8 cellular contexts compared by ENCODE assay signal in the genomic region with DNA sequence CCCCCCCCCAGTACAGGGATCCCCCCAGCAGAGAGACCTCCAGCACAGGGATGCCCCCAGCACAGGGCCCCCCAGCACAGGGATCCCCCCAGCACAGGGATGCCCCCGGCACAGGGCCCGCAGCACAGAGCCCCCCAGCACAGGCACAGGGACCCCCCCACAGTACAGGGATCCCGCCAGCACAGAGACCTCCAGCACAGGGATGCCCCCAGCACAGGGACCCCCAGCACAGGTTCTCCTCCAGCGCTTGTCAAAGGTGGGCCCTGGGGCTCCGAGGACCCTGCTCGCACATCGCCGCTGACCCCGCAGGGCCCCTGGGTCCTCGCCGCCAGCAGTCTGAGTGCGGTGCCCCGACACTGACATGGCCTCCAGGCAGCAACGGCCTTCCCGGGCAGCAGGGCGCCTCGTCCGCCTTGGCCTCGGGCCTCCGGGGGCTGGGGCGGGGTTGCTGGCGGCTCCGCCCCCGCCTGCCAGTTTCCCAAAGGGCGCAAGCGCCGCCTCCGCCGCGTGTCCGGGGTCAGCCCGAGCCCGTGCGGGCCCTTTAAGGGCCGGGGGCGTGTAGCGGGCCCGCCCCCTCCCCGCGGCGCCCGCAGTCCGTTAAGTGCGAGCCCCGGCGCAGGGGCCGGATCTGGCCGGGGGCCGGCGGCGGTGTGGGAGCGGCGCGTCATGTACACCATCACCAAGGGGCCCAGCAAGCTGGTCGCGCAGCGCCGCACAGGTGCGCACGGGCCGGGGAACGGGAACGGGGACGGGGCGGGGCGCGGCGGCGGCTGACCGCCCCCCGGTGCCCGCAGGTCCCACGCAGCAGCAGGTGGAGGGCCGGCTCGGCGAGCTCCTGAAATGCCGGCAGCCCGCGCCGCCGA. TPM values are rescaled to one million over a fixed set of nuclear protein-coding genes. Genes with fewer than 3 reads are reported as not detected.
A peak's percentile ranks its signal among the peaks of the same experiment; 100 is the strongest.
DNase-seq lines count a peak whose midpoint lies in the region; ATAC-seq, FAIRE-seq and TF ChIP-seq lines count a peak whose summit lies in the region.

A gene with protein sequence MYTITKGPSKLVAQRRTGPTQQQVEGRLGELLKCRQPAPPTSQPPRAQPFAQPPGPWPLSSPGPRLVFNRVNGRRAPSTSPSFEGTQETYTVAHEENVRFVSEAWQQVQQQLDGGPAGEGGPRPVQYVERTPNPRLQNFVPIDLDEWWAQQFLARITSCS (plus strand): TSS at position 503 of the 863 bp plus-strand sequence. CDS start 164 bp downstream, at position 667.

- peak within 1 kb of the TSS; percentile 65 for H3K4me3 ChIP-seq in BE2C (ENCODE audit: low read depth, low read length)
- peak within 1 kb of the TSS; percentile 70 to 98 (median 82) for H3K4me3 ChIP-seq in Peyer's patch
- H3K4me3 ChIP-seq in fibroblast of mammary gland (ENCODE audit: control insufficient read depth, low read depth, low read length) = peak within 1 kb of the TSS; percentile 57
- peak within 1 kb of the TSS; percentile 59 for H3K4me3 ChIP-seq in naive thymus-derived CD4-positive, alpha-beta T cell (ENCODE audit: low read length)

- peaks cover 2% of the 10 kb centered on the region for H3K36me3 Mint-ChIP-seq in activated T-helper 1 cell treated with anti-CD3 and anti-CD28 coated beads, Interleukin-12 subunit alpha, Interleukin-12 subunit beta, Interleukin-2, Interleukin-4 antibody, amounts not matched to agents 30 ng/mL and 10 ng/mL and 1 ng/mL, durations not matched to agents 14 hours and 24 hours and 36 hours (ENCODE audit: low read depth)
- no peaks in the 10 kb centered on the region for H3K36me3 Mint-ChIP-seq in naive thymus-derived CD4-positive, alpha-beta T cell
- H3K36me3 Mint-ChIP-seq in stimulated activated naive CD8-positive, alpha-beta T cell treated with anti-CD3 and anti-CD28 coated beads, Interleukin-15, Interleukin-2, amounts not matched to agents 100 ng/mL and 50 ng/mL, for 24 hours (ENCODE audit: low read depth) = peaks cover 12% of the 10 kb centered on the region

- TF ChIP-seq POLR2A in Peyer's patch (IDR thresholded peaks at IDR 0.05) = peak; percentile 71 to 76

- no peak within 1 kb of the TSS for H3K27ac Mint-ChIP-seq in activated T-helper 1 cell treated with anti-CD3 and anti-CD28 coated beads, Interleukin-12 subunit alpha, Interleukin-12 subunit beta, Interleukin-2, Interleukin-4 antibody, amounts not matched to agents 30 ng/mL and 10 ng/mL and 1 ng/mL, durations not matched to agents 14 hours and 24 hours and 36 hours
- H3K27ac Mint-ChIP-seq in naive thymus-derived CD4-positive, alpha-beta T cell = peak within 1 kb of the TSS in 4 of 9 donors; percentile 12 to 70 (median 42)
- H3K27ac Mint-ChIP-seq in stimulated activated naive CD8-positive, alpha-beta T cell treated with anti-CD3 and anti-CD28 coated beads, Interleukin-15, Interleukin-2, amounts not matched to agents 100 ng/mL and 50 ng/mL, for 24 hours = peak within 1 kb of the TSS; percentile 49

- POLR2A ChIA-PET in naive thymus-derived CD4-positive, alpha-beta T cell (lab: Charles Lee) = interaction anchor here (1.1 to 1.5 kb wide), 2 partner anchors 40 to 54 kb away, joined by 3 to 5 read pairs; no protein-coding TSS in a partner anchor

- H3K27me3 Mint-ChIP-seq in activated T-helper 1 cell treated with anti-CD3 and anti-CD28 coated beads, Interleukin-12 subunit alpha, Interleukin-12 subunit beta, Interleukin-2, Interleukin-4 antibody, amounts not matched to agents 30 ng/mL and 10 ng/mL and 1 ng/mL, durations not matched to agents 14 hours and 24 hours and 36 hours (ENCODE audit: insufficient read depth) = no peaks in the 10 kb centered on the region
- H3K27me3 Mint-ChIP-seq in naive thymus-derived CD4-positive, alpha-beta T cell = peaks cover 0 to 3% (median 0%) of the 10 kb centered on the region in 5 donors
- no peaks in the 10 kb centered on the region for H3K27me3 Mint-ChIP-seq in stimulated activated naive CD8-positive, alpha-beta T cell treated with anti-CD3 and anti-CD28 coated beads, Interleukin-15, Interleukin-2, amounts not matched to agents 100 ng/mL and 50 ng/mL, for 24 hours

- CTCF ChIA-PET in naive thymus-derived CD4-positive, alpha-beta T cell (lab: Charles Lee) = no interaction called here

- TF ChIP-seq CTCF in BE2C (IDR thresholded peaks at IDR 0.05; ENCODE audit: low read depth, low read length) (no peak), Peyer's patch (IDR thresholded peaks at IDR 0.05) (peak in 1 of 6 experiments; percentile 3), fibroblast of mammary gland (conservative IDR thresholded peaks at IDR 0.05; ENCODE audit: control insufficient read depth, insufficient read depth, low read depth, low read length) (no peak)

- H3K27me3 ChIP-seq in BE2C = no peaks in the 10 kb centered on the region
- H3K27me3 ChIP-seq in Peyer's patch = no peaks in the 10 kb centered on the region
- no peaks in the 10 kb centered on the region for H3K27me3 ChIP-seq in naive thymus-derived CD4-positive, alpha-beta T cell (ENCODE audit: control insufficient read depth in 2 of 2, insufficient read depth in 2 of 2, low read length in 2 of 2)

- no peaks in the 10 kb centered on the region for H3K36me3 ChIP-seq in BE2C
- H3K36me3 ChIP-seq in Peyer's patch = no peaks in the 10 kb centered on the region
- peaks cover 0 to 3% (median 0%) of the 10 kb centered on the region in 3 experiments for H3K36me3 ChIP-seq in naive thymus-derived CD4-positive, alpha-beta T cell (ENCODE audit: control insufficient read depth in 2 of 3, insufficient read depth in 3 of 3, low read length in 3 of 3)

- peak within 1 kb of the TSS; percentile 90 to 99 (median 92) for H3K27ac ChIP-seq in Peyer's patch
- H3K27ac ChIP-seq in naive thymus-derived CD4-positive, alpha-beta T cell (ENCODE audit: low read depth, low read length) = peak within 1 kb of the TSS; percentile 66

- peak; percentile 22 for ATAC-seq in naive thymus-derived CD4-positive, alpha-beta T cell

- peak within 1 kb of the TSS; percentile 76 for H3K4me3 Mint-ChIP-seq in activated T-helper 1 cell treated with anti-CD3 and anti-CD28 coated beads, Interleukin-12 subunit alpha, Interleukin-12 subunit beta, Interleukin-2, Interleukin-4 antibody, amounts not matched to agents 30 ng/mL and 10 ng/mL and 1 ng/mL, durations not matched to agents 14 hours and 24 hours and 36 hours
- peak within 1 kb of the TSS; percentile 61 to 83 (median 70) for H3K4me3 Mint-ChIP-seq in naive thymus-derived CD4-positive, alpha-beta T cell
- H3K4me3 Mint-ChIP-seq in stimulated activated naive CD8-positive, alpha-beta T cell treated with anti-CD3 and anti-CD28 coated beads, Interleukin-15, Interleukin-2, amounts not matched to agents 100 ng/mL and 50 ng/mL, for 24 hours = peak within 1 kb of the TSS; percentile 82

- peak; percentile 78 for FAIRE-seq in GM19239 (lab: Jason Lieb, UNC)

- intact Hi-C loops in activated T-helper 1 cell treated with anti-CD3 and anti-CD28 coated beads, Interleukin-12 subunit alpha, Interleukin-12 subunit beta, Interleukin-2, Interleukin-4 antibody, amounts not matched to agents 30 ng/mL and 10 ng/mL and 1 ng/mL, durations not matched to agents 14 hours and 24 hours and 36 hours (cut with micrococcal nuclease) = loop anchor here (1.0 kb wide), 2 partner anchors 8 to 19 kb away; partner anchors contain the start of gene WDR90
- intact Hi-C loops in naive thymus-derived CD4-positive, alpha-beta T cell (cut with micrococcal nuclease) = no loop called here

- no peaks in the 10 kb centered on the region for H3K9me3 Mint-ChIP-seq in activated T-helper 1 cell treated with anti-CD3 and anti-CD28 coated beads, Interleukin-12 subunit alpha, Interleukin-12 subunit beta, Interleukin-2, Interleukin-4 antibody, amounts not matched to agents 30 ng/mL and 10 ng/mL and 1 ng/mL, durations not matched to agents 14 hours and 24 hours and 36 hours
- H3K9me3 Mint-ChIP-seq in naive thymus-derived CD4-positive, alpha-beta T cell = peaks cover 0 to 4% (median 0%) of the 10 kb centered on the region in 11 donors
- H3K9me3 Mint-ChIP-seq in stimulated activated naive CD8-positive, alpha-beta T cell treated with anti-CD3 and anti-CD28 coated beads, Interleukin-15, Interleukin-2, amounts not matched to agents 100 ng/mL and 50 ng/mL, for 24 hours = no peaks in the 10 kb centered on the region

- H3K4me1 ChIP-seq in BE2C = peaks cover 11% of the 10 kb centered on the region
- H3K4me1 ChIP-seq in Peyer's patch = peaks cover 0 to 35% (median 8%) of the 10 kb centered on the region in 4 donors
- peaks cover 0 to 15% of the 10 kb centered on the region in 2 donors for H3K4me1 ChIP-seq in naive thymus-derived CD4-positive, alpha-beta T cell (ENCODE audit: control insufficient read depth in 2 of 2, insufficient read depth in 2 of 2, low read length in 2 of 2)

- H3K9me3 ChIP-seq in BE2C (no peaks in the 10 kb centered on the region), Peyer's patch (no peaks in the 10 kb centered on the region)
- no peaks in the 10 kb centered on the region for H3K9me3 ChIP-seq in naive thymus-derived CD4-positive, alpha-beta T cell (ENCODE audit: control insufficient read depth in 2 of 3, low read length in 3 of 3)

- H3K4me1 Mint-ChIP-seq in activated T-helper 1 cell treated with anti-CD3 and anti-CD28 coated beads, Interleukin-12 subunit alpha, Interleukin-12 subunit beta, Interleukin-2, Interleukin-4 antibody, amounts not matched to agents 30 ng/mL and 10 ng/mL and 1 ng/mL, durations not matched to agents 14 hours and 24 hours and 36 hours (ENCODE audit: low read depth) = peaks cover 3% of the 10 kb centered on the region
- peaks cover 6 to 31% (median 15%) of the 10 kb centered on the region in 7 donors for H3K4me1 Mint-ChIP-seq in naive thymus-derived CD4-positive, alpha-beta T cell
- H3K4me1 Mint-ChIP-seq in stimulated activated naive CD8-positive, alpha-beta T cell treated with anti-CD3 and anti-CD28 coated beads, Interleukin-15, Interleukin-2, amounts not matched to agents 100 ng/mL and 50 ng/mL, for 24 hours (ENCODE audit: low read depth) = peaks cover 22% of the 10 kb centered on the region

- peak; percentile 89 for DNase-seq in BE2C
- peak; percentile 88 for DNase-seq in GM19239 (ENCODE audit: insufficient read length, low spot score)
- DNase-seq in HPDE6-E6E7 (ENCODE audit: extremely low spot score) = peak; percentile 52
- peak; percentile 80 to 94 (median 94) for DNase-seq in Peyer's patch
- DNase-seq in activated T-helper 1 cell treated with anti-CD3 and anti-CD28 coated beads, Interleukin-12 subunit alpha, Interleukin-12 subunit beta, Interleukin-2, Interleukin-4 antibody, amounts not matched to agents 30 ng/mL and 10 ng/mL and 1 ng/mL, durations not matched to agents 14 hours and 24 hours and 36 hours (ENCODE audit: low spot score) = peak; percentile 80
- DNase-seq in fibroblast of mammary gland (ENCODE audit: low read depth) = peak; percentile 70
- peak in 8 of 9 donors; percentile 40 to 90 (median 43) for DNase-seq in naive thymus-derived CD4-positive, alpha-beta T cell

RNA-seq across cellular contexts. Expression of the gene that starts here (rescaled TPM):
- polyA plus RNA-seq in BE2C (2012; ENCODE audit: insufficient read depth, insufficient read length, low read depth) = 180 TPM
- 100 to 1,000 TPM; 114 to 260 (median 222) TPM for total RNA-seq in Peyer's patch
- 66.5 and 67.6 TPM in 2 replicates for total RNA-seq in activated T-helper 1 cell treated with anti-CD3 and anti-CD28 coated beads, Interleukin-12 subunit alpha, Interleukin-12 subunit beta, Interleukin-2, Interleukin-4 antibody, amounts not matched to agents 30 ng/mL and 10 ng/mL and 1 ng/mL, durations not matched to agents 14 hours and 24 hours and 36 hours
- total RNA-seq in naive thymus-derived CD4-positive, alpha-beta T cell = 10 to 100 TPM; 21.4 to 33.6 (median 28.8) TPM
- polyA plus RNA-seq in naive thymus-derived CD4-positive, alpha-beta T cell = 10 to 100 TPM; 26.8 to 35.8 TPM

Comparison
In these comparisons a context has a peak if more than half of its experiments do, and no peak if none do; other contexts are left out.
1. Peak in every context shown above with its lines: DNase-seq, ATAC-seq, H3K4me3 ChIP-seq and H3K27ac ChIP-seq.
2. DNase-seq: peak in every context shown above with its lines; median percentile 94 in Peyer's patch; 89 in BE2C; 88 in GM19239; 80 in activated T-helper 1 cell treated with anti-CD3 and anti-CD28 coated beads, Interleukin-12 subunit alpha, Interleukin-12 subunit beta, Interleukin-2, Interleukin-4 antibody, amounts not matched to agents 30 ng/mL and 10 ng/mL and 1 ng/mL, durations not matched to agents 14 hours and 24 hours and 36 hours; 70 in fibroblast of mammary gland; 52 in HPDE6-E6E7; 43 in naive thymus-derived CD4-positive, alpha-beta T cell.